ENCODE assay signal across 8 cellular contexts in genomic region chr1:1550591-1551432, GRCh38. TPM values are rescaled to one million over a fixed set of nuclear protein-coding genes. Genes with fewer than 3 reads are reported as not detected.
DNase-seq lines count a peak whose midpoint lies in the region; ATAC-seq and TF ChIP-seq lines count a peak whose summit lies in the region.

No MANE protein-coding gene starts in this region.

- no peaks in the 10 kb centered on the region for H3K27me3 Mint-ChIP-seq in T-helper 17 cell
- peaks cover 5% of the 10 kb centered on the region for H3K27me3 Mint-ChIP-seq in glutamatergic neuron (ENCODE audit: unreplicated experiment)
- no peaks in the 10 kb centered on the region for H3K27me3 Mint-ChIP-seq in stimulated activated naive CD8-positive, alpha-beta T cell treated with anti-CD3 and anti-CD28 coated beads, Interleukin-15, amount 100 ng/mL, for 72 hours

- no peaks in the 10 kb centered on the region for H3K4me1 ChIP-seq in uterus

- no peaks in the 10 kb centered on the region for H3K36me3 ChIP-seq in uterus

- peaks cover 5% of the 10 kb centered on the region for H3K9me3 Mint-ChIP-seq in glutamatergic neuron (ENCODE audit: unreplicated experiment)
- H3K9me3 Mint-ChIP-seq in stimulated activated naive CD8-positive, alpha-beta T cell treated with anti-CD3 and anti-CD28 coated beads, Interleukin-15, amount 100 ng/mL, for 72 hours: no peaks in the 10 kb centered on the region

- intact Hi-C loops in uterus (cut with DNase I; ENCODE audit: low total_unique reads): no loop called here

- H3K36me3 Mint-ChIP-seq in T-helper 17 cell (ENCODE audit: low read depth) (no peaks in the 10 kb centered on the region), glutamatergic neuron (ENCODE audit: unreplicated experiment) (no peaks in the 10 kb centered on the region)

- no peaks in the 10 kb centered on the region for H3K9me3 ChIP-seq in T-helper 17 cell (ENCODE audit: control insufficient read depth, low read length, poor library complexity, severe bottlenecking)
- no peaks in the 10 kb centered on the region for H3K9me3 ChIP-seq in uterus

- TF ChIP-seq CTCF in glutamatergic neuron (IDR thresholded peaks at IDR 0.05; ENCODE audit: partially characterized antibody, unreplicated experiment) (peak; percentile 67), uterus (IDR thresholded peaks at IDR 0.05) (peak in 1 of 4 experiments; percentile 10)

- no peaks in the 10 kb centered on the region for H3K27me3 ChIP-seq in uterus

- DNase-seq in HCEC 1CT: peak; percentile 23
- no peak for DNase-seq in T-helper 17 cell
- DNase-seq in glutamatergic neuron: peak; percentile 62
- DNase-seq in stimulated activated naive CD8-positive, alpha-beta T cell treated with anti-CD3 and anti-CD28 coated beads, Interleukin-15, amount 100 ng/mL, for 72 hours: no peak
- DNase-seq in T-helper 9 cell: no peak
- no peak for DNase-seq in uterus

- H3K27ac Mint-ChIP-seq in T-helper 17 cell (no peak overlapping the region), glutamatergic neuron (ENCODE audit: unreplicated experiment) (peak overlapping the region; percentile 94)
- no peak overlapping the region for H3K27ac Mint-ChIP-seq in stimulated activated naive CD8-positive, alpha-beta T cell treated with anti-CD3 and anti-CD28 coated beads, Interleukin-15, amount 100 ng/mL, for 72 hours

- no peak overlapping the region for H3K4me3 ChIP-seq in uterus

- no peak overlapping the region for H3K27ac ChIP-seq in uterus

- TF ChIP-seq POLR2A in uterus (IDR thresholded peaks at IDR 0.05): no peak

- H3K4me3 Mint-ChIP-seq in T-helper 17 cell (no peak overlapping the region), glutamatergic neuron (ENCODE audit: unreplicated experiment) (peak overlapping the region; percentile 49)
- no peak overlapping the region for H3K4me3 Mint-ChIP-seq in stimulated activated naive CD8-positive, alpha-beta T cell treated with anti-CD3 and anti-CD28 coated beads, Interleukin-15, amount 100 ng/mL, for 72 hours

- ATAC-seq in T-helper 17 cell (peak; percentile 19), GM18873 (IDR thresholded peaks at IDR 0.05; ENCODE audit: low FRiP score, unreplicated experiment) (no peak), GM21367 (IDR thresholded peaks at IDR 0.05; ENCODE audit: unreplicated experiment) (no peak)
- ATAC-seq in stimulated activated naive CD8-positive, alpha-beta T cell treated with anti-CD3 and anti-CD28 coated beads, Interleukin-15, amount 100 ng/mL, for 72 hours: peak; percentile 45

- H3K4me1 Mint-ChIP-seq in T-helper 17 cell (peaks cover 6% of the 10 kb centered on the region), glutamatergic neuron (ENCODE audit: low read depth, unreplicated experiment) (peaks cover 24% of the 10 kb centered on the region)
- H3K4me1 Mint-ChIP-seq in stimulated activated naive CD8-positive, alpha-beta T cell treated with anti-CD3 and anti-CD28 coated beads, Interleukin-15, amount 100 ng/mL, for 72 hours: peaks cover 23% of the 10 kb centered on the region

RNA-seq across cellular contexts. Expression of gene TMEM240, which starts 10.4 kb away (rescaled TPM):
- total RNA-seq in T-helper 17 cell (under 1 TPM in 1 of 2 donors, not detected in 1; 0.44 TPM), glutamatergic neuron (ENCODE audit: unreplicated experiment) (24.4 TPM), uterus (10 to 100 TPM in 1 of 4 donors, 1 to 10 TPM in 1, not detected in 2; 9.4 to 16.3 TPM)

RNA-seq across cellular contexts. Expression of gene SSU72, which starts 23.9 kb away (rescaled TPM):
- total RNA-seq in T-helper 17 cell (100 to 1,000 TPM in 1 of 2 donors, 10 to 100 TPM in 1; 99.3 to 103 TPM), glutamatergic neuron (ENCODE audit: unreplicated experiment) (123 TPM), uterus (100 to 1,000 TPM in 2 of 4 donors, 10 to 100 TPM in 2; 44.0 to 273 (median 78.4) TPM)

RNA-seq across cellular contexts. Expression of gene ATAD3A, which starts 38.9 kb away (rescaled TPM):
- total RNA-seq in T-helper 17 cell (10 to 100 TPM; 20.3 to 23.3 TPM), glutamatergic neuron (ENCODE audit: unreplicated experiment) (32.1 TPM), uterus (10 to 100 TPM in 3 of 4 donors, 1 to 10 TPM in 1; 1.8 to 14.8 (median 11.7) TPM)

RNA-seq across cellular contexts. Expression of gene FNDC10, which starts 49.1 kb away (rescaled TPM):
- 1 to 10 TPM; 3.3 to 3.4 TPM for total RNA-seq in T-helper 17 cell
- total RNA-seq in glutamatergic neuron (ENCODE audit: unreplicated experiment): 11.9 TPM
- under 1 TPM in 2 of 4 donors, not detected in 2; 0.40 to 0.48 TPM for total RNA-seq in uterus

Comparison
In these comparisons a context has a peak if more than half of its experiments do, and no peak if none do; other contexts are left out.
1. DNase-seq: peak in HCEC 1CT (single experiment) and glutamatergic neuron (single experiment); none in T-helper 17 cell (0 of 3), stimulated activated naive CD8-positive, alpha-beta T cell treated with anti-CD3 and anti-CD28 coated beads, Interleukin-15, amount 100 ng/mL, for 72 hours (0 of 2), T-helper 9 cell (single experiment) and uterus (0 of 2).
2. ATAC-seq: peak in T-helper 17 cell (single experiment) and stimulated activated naive CD8-positive, alpha-beta T cell treated with anti-CD3 and anti-CD28 coated beads, Interleukin-15, amount 100 ng/mL, for 72 hours (single experiment); none in GM18873 (single experiment) and GM21367 (single experiment).